Comparison of ENCODE assay signal across 1 cellular context in the genomic region with DNA sequence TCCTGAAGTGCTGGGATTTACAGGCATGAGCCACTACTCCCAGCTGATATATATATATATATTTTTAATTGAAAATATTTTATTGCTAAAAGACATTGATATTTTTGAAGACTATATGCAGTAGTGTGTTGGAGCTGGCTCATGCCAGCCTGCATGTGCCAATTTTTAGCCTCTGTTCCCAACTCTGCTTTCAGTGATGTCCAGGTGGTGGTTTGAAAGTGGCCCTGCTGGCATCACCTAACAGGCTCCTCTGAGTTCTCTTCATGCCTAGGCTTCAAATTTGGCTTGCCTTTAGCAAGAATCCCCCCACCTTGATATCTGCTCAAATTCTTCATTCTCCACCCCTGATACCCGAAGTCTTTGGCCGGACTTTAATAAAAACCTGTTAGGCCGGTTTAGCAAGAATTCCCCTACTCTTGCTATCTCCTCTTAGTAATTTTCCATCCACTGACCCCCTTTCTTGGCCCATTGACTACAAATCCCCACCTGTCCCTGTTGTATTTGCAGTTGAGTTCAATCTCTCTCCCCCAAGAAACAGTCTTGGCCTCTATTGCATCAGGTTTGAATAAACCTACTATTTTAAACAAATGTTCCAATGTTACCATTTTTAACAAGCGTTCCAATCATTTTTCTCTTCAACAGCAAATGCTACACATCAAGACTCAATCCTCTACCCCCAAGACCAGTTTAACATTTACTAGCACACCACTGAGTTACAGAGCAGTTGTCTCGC.
TF ChIP-seq lines count a peak whose summit lies in the region.

No MANE protein-coding gene starts in this region.

TF ChIP-seq in IMR-90, 13 proteins besides CTCF, POLR2A, EP300 and RAD21:
- TF ChIP-seq MAZ (IDR thresholded peaks at IDR 0.05; ENCODE audit: borderline replicate concordance, low read depth, low read length) (no peak), FOS (IDR thresholded peaks at IDR 0.05; ENCODE audit: low read depth, low read length) (no peak), CHD1 (IDR thresholded peaks at IDR 0.05; ENCODE audit: low read depth, low read length) (no peak), RCOR1 (IDR thresholded peaks at IDR 0.05; ENCODE audit: insufficient replicate concordance, low read length) (no peak), SMC3 (IDR thresholded peaks at IDR 0.05; ENCODE audit: low read depth, low read length) (no peak), BHLHE40 (IDR thresholded peaks at IDR 0.05; ENCODE audit: low read depth, low read length) (no peak), MAFK (IDR thresholded peaks at IDR 0.05; ENCODE audit: low read depth, low read length) (no peak), CEBPB (IDR thresholded peaks at IDR 0.05; ENCODE audit: low read depth, low read length) (no peak), RFX5 (IDR thresholded peaks at IDR 0.05; ENCODE audit: low read depth, low read length) (no peak)
- TF ChIP-seq, protein P1, sequence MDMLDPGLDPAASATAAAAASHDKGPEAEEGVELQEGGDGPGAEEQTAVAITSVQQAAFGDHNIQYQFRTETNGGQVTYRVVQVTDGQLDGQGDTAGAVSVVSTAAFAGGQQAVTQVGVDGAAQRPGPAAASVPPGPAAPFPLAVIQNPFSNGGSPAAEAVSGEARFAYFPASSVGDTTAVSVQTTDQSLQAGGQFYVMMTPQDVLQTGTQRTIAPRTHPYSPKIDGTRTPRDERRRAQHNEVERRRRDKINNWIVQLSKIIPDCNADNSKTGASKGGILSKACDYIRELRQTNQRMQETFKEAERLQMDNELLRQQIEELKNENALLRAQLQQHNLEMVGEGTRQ (IDR thresholded peaks at IDR 0.05; ENCODE audit: low read depth, low read length) = no peak
